Comparison of ENCODE assay signal across 8 cellular contexts in genomic region chr17:77959926-77960521, GRCh38. TPM values are rescaled to one million over a fixed set of nuclear protein-coding genes. Genes with fewer than 3 reads are reported as not detected.
DNase-seq lines count a peak whose midpoint lies in the region; ATAC-seq, FAIRE-seq and TF ChIP-seq lines count a peak whose summit lies in the region.

No MANE protein-coding gene starts in this region.

- POLR2A ChIA-PET in GM12878 (lab: Charles Lee) = interaction anchor here (1.1 kb wide), 1 partner anchor 59 kb away, joined by 3 read pairs; no protein-coding TSS in a partner anchor

- CTCF ChIA-PET in GM12878 (lab: Yijun Ruan, JAX) = interaction anchor here (1.7 kb wide), 1 partner anchor 10 kb away, joined by 3 read pairs; no protein-coding TSS in a partner anchor

- H3K36me3 Mint-ChIP-seq in stimulated activated memory B cell treated with anti-CD40 and anti-IgM and Interleukin-4, amounts not matched to agents 10 μg/mL and 1 μg/mL and 100 μg/mL, for 72 hours = no peaks in the 10 kb centered on the region

- H3K36me3 ChIP-seq in GM06990 (ENCODE audit: control insufficient read depth, insufficient read depth, low read length) = no peaks in the 10 kb centered on the region
- H3K36me3 ChIP-seq in GM12878 (ENCODE audit: control insufficient read depth in 2 of 2, insufficient read depth in 2 of 2, low read length in 1 of 2) = no peaks in the 10 kb centered on the region

- peak overlapping the region; percentile 69 for H3K27ac Mint-ChIP-seq in stimulated activated memory B cell treated with anti-CD40 and anti-IgM and Interleukin-4, amounts not matched to agents 10 μg/mL and 1 μg/mL and 100 μg/mL, for 72 hours

- in situ Hi-C loops in GM12878 (cut with MboI) = no loop called here

- H4K20me1 ChIP-seq in GM12878 (ENCODE audit: control insufficient read depth, insufficient read depth) = no peaks in the 10 kb centered on the region

- H3K27me3 Mint-ChIP-seq in stimulated activated memory B cell treated with anti-CD40 and anti-IgM and Interleukin-4, amounts not matched to agents 10 μg/mL and 1 μg/mL and 100 μg/mL, for 72 hours = no peaks in the 10 kb centered on the region

- RAD21 ChIA-PET in GM12878 (lab: Charles Lee; ENCODE audit: unreplicated experiment) = no interaction called here

- H3K4me2 ChIP-seq in GM12878 (ENCODE audit: control insufficient read depth, insufficient read depth) = peak overlapping the region; percentile 79

- no peak overlapping the region; the same call in 1 of the 2 replicates for H2AFZ ChIP-seq in GM12878 (ENCODE audit: control insufficient read depth, low read depth, low read length)

- H3K9ac ChIP-seq in GM12878 (ENCODE audit: control insufficient read depth, insufficient read depth, low read length) = no peak overlapping the region; the same call in 1 of the 2 replicates

- FAIRE-seq in GM12878 (lab: Jason Lieb, UNC) = no peak

- no peak for ATAC-seq in GM12878
- no peak for ATAC-seq in stimulated activated memory B cell treated with anti-CD40 and anti-IgM and Interleukin-4, amounts not matched to agents 10 μg/mL and 1 μg/mL and 100 μg/mL, for 72 hours

- no peaks in the 10 kb centered on the region; the same call in 1 of the 2 replicates for H3K27me3 ChIP-seq in GM06990 (replicated peaks; ENCODE audit: control insufficient read depth, insufficient read depth, low read length)
- no peaks in the 10 kb centered on the region for H3K27me3 ChIP-seq in GM12878 (replicated peaks in 1 of 2; ENCODE audit: control insufficient read depth in 2 of 2, insufficient read depth in 2 of 2, low read length in 1 of 2)

- no peak overlapping the region for H3K27ac ChIP-seq in GM12878 (ENCODE audit: control insufficient read depth, insufficient read depth)

- peak overlapping the region; percentile 87 for H3K4me3 Mint-ChIP-seq in stimulated activated memory B cell treated with anti-CD40 and anti-IgM and Interleukin-4, amounts not matched to agents 10 μg/mL and 1 μg/mL and 100 μg/mL, for 72 hours

- TF ChIP-seq RAD21 in GM12878 (IDR thresholded peaks at IDR 0.05; ENCODE audit: insufficient read depth, low read depth, low read length) = no peak

- peak overlapping the region; percentile 64 for H3K4me3 ChIP-seq in GM06990 (replicated peaks; ENCODE audit: low read depth, low read length)
- peak overlapping the region; percentile 75 for H3K4me3 ChIP-seq in GM12878

- H3K4me1 ChIP-seq in GM12878 (ENCODE audit: control insufficient read depth, insufficient read depth, low read length) = peaks cover 22% of the 10 kb centered on the region

- WGBS in GM12878 (ENCODE audit: insufficient coverage, insufficient replicate concordance, low lambda C conversion rate, missing lambda C conversion rate) = 66% methylated on average over 23 of the region's 23 CpGs

- SMC1A ChIA-PET in GM12878 (lab: Charles Lee; ENCODE audit: uncharacterized antibody, unreplicated experiment) = no interaction called here

- TF ChIP-seq EP300 in GM12878 (IDR thresholded peaks at IDR 0.05; ENCODE audit: borderline replicate concordance in 1 of 2, control insufficient read depth in 1 of 2, low read depth in 2 of 2, low read length in 2 of 2) = no peak

- no peak for TF ChIP-seq CTCF in GM06990 (IDR thresholded peaks at IDR 0.05; ENCODE audit: insufficient read depth, low read length, poor library complexity, severe bottlenecking)
- TF ChIP-seq CTCF in GM12878 (IDR thresholded peaks at IDR 0.05 in 2 of 3, conservative IDR thresholded peaks at IDR 0.05 in 1 of 3; ENCODE audit: control insufficient read depth in 2 of 3, extremely low read depth in 1 of 3, insufficient read depth in 1 of 3, low read depth in 3 of 3, low read length in 3 of 3) = no peak

- intact Hi-C loops in GM12878 (cut with micrococcal nuclease; ENCODE audit: unreplicated experiment) = loop anchor here (5.0 to 10.0 kb wide), 2 partner anchors 78 to 635 kb away; no protein-coding TSS in a partner anchor

- peaks cover 3% of the 10 kb centered on the region; the same call in 2 of the 3 replicates for H3K9me3 ChIP-seq in GM12878 (replicated peaks; ENCODE audit: control insufficient read depth, insufficient read depth, low read length)

- BruUV-seq in GM12878 (replicated peaks; lab: Mats Ljungman, UMichigan) = no TSS peak

- H3K4me1 Mint-ChIP-seq in stimulated activated memory B cell treated with anti-CD40 and anti-IgM and Interleukin-4, amounts not matched to agents 10 μg/mL and 1 μg/mL and 100 μg/mL, for 72 hours = peaks cover 62% of the 10 kb centered on the region

- peaks cover 8% of the 10 kb centered on the region for H3K79me2 ChIP-seq in GM12878 (ENCODE audit: control insufficient read depth, insufficient read depth, low read length)

- TF ChIP-seq POLR2A in GM12878 (IDR thresholded peaks at IDR 0.05; ENCODE audit: low read depth, low read length) = 0 out of 2 replicates have a peak, but pooled peaks have one; percentile 8

- no peaks in the 10 kb centered on the region for H3K9me3 Mint-ChIP-seq in stimulated activated memory B cell treated with anti-CD40 and anti-IgM and Interleukin-4, amounts not matched to agents 10 μg/mL and 1 μg/mL and 100 μg/mL, for 72 hours

- DNase-seq in GM06990 (ENCODE audit: extremely low read depth, insufficient read length) (no peak), NCI-H748 (lab: John Stamatoyannopoulos, UW; ENCODE audit: unreplicated experiment) (peak; percentile 63), GM12878 (ENCODE audit: low read depth, low spot score) (no peak), left kidney (ENCODE audit: low read depth, low spot score) (peak; percentile 73), NK-92 (lab: John Stamatoyannopoulos, UW; ENCODE audit: unreplicated experiment) (no peak), NCI-H446 treated with DMSO at 0.1 percent for 48 hours (lab: John Stamatoyannopoulos, UW) (no peak), mesenteric fat pad (ENCODE audit: low spot score) (no peak)

TF ChIP-seq in GM12878, 131 proteins besides CTCF, POLR2A, EP300 and RAD21:
- TF ChIP-seq SKIL (IDR thresholded peaks at IDR 0.05; ENCODE audit: low read depth, poor library complexity, severe bottlenecking) = no peak
- TF ChIP-seq HDAC6 (IDR thresholded peaks at IDR 0.05; ENCODE audit: unreplicated experiment) = no peak
- no peak for TF ChIP-seq NR2C2 (IDR thresholded peaks at IDR 0.05; ENCODE audit: borderline replicate concordance, control insufficient read depth, insufficient read length, low read depth)
- TF ChIP-seq ZNF622 (IDR thresholded peaks at IDR 0.05) = no peak
- TF ChIP-seq BHLHE40 (IDR thresholded peaks at IDR 0.05; ENCODE audit: borderline replicate concordance in 1 of 2, low read depth in 2 of 2, low read length in 1 of 2) = no peak
- no peak for TF ChIP-seq SMAD1 (IDR thresholded peaks at IDR 0.05; ENCODE audit: low read depth, partially characterized antibody)
- TF ChIP-seq POLR2AphosphoS5 (IDR thresholded peaks at IDR 0.05; ENCODE audit: low read length) = no peak
- peak; percentile 93 for TF ChIP-seq MLLT1 (IDR thresholded peaks at IDR 0.05)
- no peak for TF ChIP-seq MYB (IDR thresholded peaks at IDR 0.05; ENCODE audit: borderline replicate concordance, low read depth, low read length)
- TF ChIP-seq ZZZ3 (IDR thresholded peaks at IDR 0.05; ENCODE audit: control insufficient read depth, insufficient read length, low read depth) = no peak
- no peak for TF ChIP-seq ZSCAN29 (IDR thresholded peaks at IDR 0.05)
- peak; percentile 27 for TF ChIP-seq SUZ12 (IDR thresholded peaks at IDR 0.05; ENCODE audit: unreplicated experiment)

RNA-seq across cellular contexts. Expression of gene TNRC6C, which starts 1.5 kb away (rescaled TPM):
- 21.2 and 22.9 TPM in 2 replicates for total RNA-seq in GM12878 (2013; cell fraction: nucleolus; rRNA removed)
- total RNA-seq in GM12878 (2014; rRNA removed) (1.5 and 3.2 TPM in 2 replicates), GM12878 (2014; rRNA removed; fragmentation: Illumina TruSeq; extraction: Trizol) (1.0 and 1.8 TPM in 2 replicates), GM12878 (2021) (5.4 and 6.1 TPM in 2 replicates), mesenteric fat pad (24.7 TPM)
- polyA plus RNA-seq in GM12878 (2011; ENCODE audit: low read depth) = 0.49 TPM
- polyA plus RNA-seq in GM12878 (2011; rRNA removed) (0.90 and 0.98 TPM in 2 replicates), GM12878 (2014; fragmentation: Illumina TruSeq; extraction: Trizol) (2.0 and 2.5 TPM in 2 replicates), GM12878 (2014; fragmentation: Nextera tagmentation; extraction: Ambion mirVana) (under 1 TPM; 0.40 to 0.43 TPM), GM12878 (2014; rRNA removed) (1.4 and 2.4 TPM in 2 replicates), GM12878 (2016; fragmentation: Nextera tagmentation; extraction: Ambion mirVana) (under 1 TPM; 0.67 to 0.88 TPM)
- 0.85 and 1.0 TPM in 2 replicates for polyA plus RNA-seq in GM12878 (2011; cell fraction: cytosol; rRNA removed)
- polyA plus RNA-seq in GM12878 (2011; cell fraction: nucleus; rRNA removed) = 4.1 and 5.7 TPM in 2 replicates
- polyA plus RNA-seq in GM12878 (2012) = 0.97 and 1.1 TPM in 2 replicates
- 7.9 and 9.0 TPM in 2 replicates for polyA minus RNA-seq in GM12878 (2011; rRNA and poly(A)+ RNA removed)
- polyA minus RNA-seq in GM12878 (2011; cell fraction: cytosol; rRNA and poly(A)+ RNA removed) = 1.9 and 7.1 TPM in 2 replicates
- polyA minus RNA-seq in GM12878 (2011; cell fraction: nucleus; rRNA and poly(A)+ RNA removed) = 4.4 and 5.6 TPM in 2 replicates

Comparison
In these comparisons a context has a peak if more than half of its experiments do, and no peak if none do; other contexts are left out.
1. DNase-seq: peak in NCI-H748 (single experiment) and left kidney (single experiment); none in GM06990 (single experiment), GM12878 (single experiment), NK-92 (single experiment), NCI-H446 treated with DMSO at 0.1 percent for 48 hours (single experiment) and mesenteric fat pad (single experiment).